8 cellular contexts compared by ENCODE assay signal in genomic region chr1:41387667-41388091, GRCh38. TPM values are rescaled to one million over a fixed set of nuclear protein-coding genes. Genes with fewer than 3 reads are reported as not detected.
A peak's percentile ranks its signal among the peaks of the same experiment; 100 is the strongest.
DNase-seq lines count a peak whose midpoint lies in the region; ATAC-seq and TF ChIP-seq lines count a peak whose summit lies in the region.

No MANE protein-coding gene starts in this region.

- H2AFZ ChIP-seq in Loucy (ENCODE audit: low read length) = no peak overlapping the region

- peaks cover 8% of the 10 kb centered on the region for H3K4me1 Mint-ChIP-seq in activated CD8-positive, alpha-beta T cell treated with anti-CD3 and anti-CD28 coated beads for 36 hours (ENCODE audit: low read depth)
- peaks cover 8 to 10% of the 10 kb centered on the region in 2 donors for H3K4me1 Mint-ChIP-seq in immature natural killer cell

- DNase-seq in SK-N-DZ (ENCODE audit: low spot score) = peak; percentile 56
- DNase-seq in hypothalamus (lab: John Stamatoyannopoulos, UW) = peak in 26 of 51 donors; percentile 17 to 69 (median 42)
- DNase-seq in thoracic aorta (ENCODE audit: low spot score) = no peak
- no peak for DNase-seq in activated CD8-positive, alpha-beta T cell treated with anti-CD3 and anti-CD28 coated beads for 36 hours
- DNase-seq in NOMO-1 treated with DMSO at 0.1 percent for 48 hours (lab: John Stamatoyannopoulos, UW; ENCODE audit: unreplicated experiment) = no peak
- no peak for DNase-seq in immature natural killer cell

- H3K4me2 ChIP-seq in Loucy (ENCODE audit: low read depth, low read length, poor library complexity, severe bottlenecking) = peak overlapping the region; percentile 49

- no peaks in the 10 kb centered on the region for H3F3A ChIP-seq in Loucy (ENCODE audit: low read depth)

- no peak overlapping the region for H3K9ac ChIP-seq in Loucy (ENCODE audit: low read depth, low read length, poor library complexity, severe bottlenecking)

- TF ChIP-seq CTCF in Loucy (conservative IDR thresholded peaks at IDR 0.05; ENCODE audit: low read length) (no peak), thoracic aorta (IDR thresholded peaks at IDR 0.05) (no peak)
- no peak for TF ChIP-seq CTCF in activated CD8-positive, alpha-beta T cell treated with anti-CD3 and anti-CD28 coated beads for 36 hours (IDR thresholded peaks at IDR 0.05)

- POLR2A ChIA-PET in activated CD8-positive, alpha-beta T cell treated with anti-CD3 and anti-CD28 coated beads for 36 hours (lab: Charles Lee) = no interaction called here

- H3K27me3 ChIP-seq in Loucy (ENCODE audit: insufficient read depth, low read length, poor library complexity, severe bottlenecking) (no peaks in the 10 kb centered on the region), thoracic aorta (replicated peaks; ENCODE audit: insufficient read depth) (no peaks in the 10 kb centered on the region)

- ATAC-seq in thoracic aorta (ENCODE audit: insufficient number of reproducible peaks, low FRiP score, low read depth) (peak; percentile 60), HG03442 (IDR thresholded peaks at IDR 0.05; ENCODE audit: unreplicated experiment) (no peak)
- ATAC-seq in activated CD8-positive, alpha-beta T cell treated with anti-CD3 and anti-CD28 coated beads for 36 hours = no peak

- H3K79me2 ChIP-seq in Loucy (ENCODE audit: insufficient read depth, low read length) = no peaks in the 10 kb centered on the region

- no peaks in the 10 kb centered on the region for H3K36me3 Mint-ChIP-seq in activated CD8-positive, alpha-beta T cell treated with anti-CD3 and anti-CD28 coated beads for 36 hours (ENCODE audit: low read depth)
- H3K36me3 Mint-ChIP-seq in immature natural killer cell = no peaks in the 10 kb centered on the region

- H3K36me3 ChIP-seq in Loucy (ENCODE audit: insufficient read depth, low read length) (no peaks in the 10 kb centered on the region), thoracic aorta (no peaks in the 10 kb centered on the region)

- H3K27ac Mint-ChIP-seq in activated CD8-positive, alpha-beta T cell treated with anti-CD3 and anti-CD28 coated beads for 36 hours = no peak overlapping the region
- H3K27ac Mint-ChIP-seq in immature natural killer cell = no peak overlapping the region

- H3K9me3 ChIP-seq in Loucy (ENCODE audit: insufficient read depth, low read depth, low read length) (no peaks in the 10 kb centered on the region), thoracic aorta (no peaks in the 10 kb centered on the region)

- no peaks in the 10 kb centered on the region for H3K9me3 Mint-ChIP-seq in activated CD8-positive, alpha-beta T cell treated with anti-CD3 and anti-CD28 coated beads for 36 hours
- no peaks in the 10 kb centered on the region for H3K9me3 Mint-ChIP-seq in immature natural killer cell

- H3K27ac ChIP-seq in thoracic aorta = peak overlapping the region in 1 of 2 donors; percentile 3

- no peak overlapping the region for H3K4me3 Mint-ChIP-seq in activated CD8-positive, alpha-beta T cell treated with anti-CD3 and anti-CD28 coated beads for 36 hours
- H3K4me3 Mint-ChIP-seq in immature natural killer cell = no peak overlapping the region

- H3K4me1 ChIP-seq in Loucy (ENCODE audit: insufficient read depth, low read length, poor library complexity, severe bottlenecking) = peaks cover 16% of the 10 kb centered on the region
- peaks cover 7 to 31% of the 10 kb centered on the region in 2 donors for H3K4me1 ChIP-seq in thoracic aorta (ENCODE audit: control insufficient read depth in 1 of 2, low read depth in 2 of 2)

- intact Hi-C loops in activated CD8-positive, alpha-beta T cell treated with anti-CD3 and anti-CD28 coated beads for 36 hours (cut with micrococcal nuclease) = no loop called here

- H3K9me2 ChIP-seq in Loucy (replicated peaks; ENCODE audit: low read depth, low read length) = no peaks in the 10 kb centered on the region

- H3K4me3 ChIP-seq in Loucy (ENCODE audit: low read length, poor library complexity, severe bottlenecking) (peak overlapping the region; percentile 8), thoracic aorta (no peak overlapping the region)

- CTCF ChIA-PET in activated CD8-positive, alpha-beta T cell treated with anti-CD3 and anti-CD28 coated beads for 36 hours (lab: Charles Lee) = interaction anchor here (0.6 kb wide), 1 partner anchor 28 kb away, joined by 3 read pairs; no protein-coding TSS in a partner anchor

- no peaks in the 10 kb centered on the region for H4K20me1 ChIP-seq in Loucy (ENCODE audit: insufficient read depth, low read length, poor library complexity, severe bottlenecking)

- H3K27me3 Mint-ChIP-seq in activated CD8-positive, alpha-beta T cell treated with anti-CD3 and anti-CD28 coated beads for 36 hours = peaks cover 30% of the 10 kb centered on the region
- peaks cover 2 to 20% (median 4%) of the 10 kb centered on the region in 3 donors for H3K27me3 Mint-ChIP-seq in immature natural killer cell (ENCODE audit: low read depth in 3 of 3)

RNA-seq across cellular contexts. Expression of gene FOXO6, which starts 26.4 kb away (rescaled TPM):
- polyA plus RNA-seq in SK-N-DZ (2014; cell fraction: cytosol; rRNA removed) = 4.4 and 4.8 TPM in 2 replicates
- 0.61 and 2.0 TPM in 2 replicates for polyA plus RNA-seq in SK-N-DZ (2014; cell fraction: nucleus; rRNA removed)
- 1 to 10 TPM in 1 of 2 donors, not detected in 1; 3.8 TPM for total RNA-seq in thoracic aorta
- under 1 TPM; 0.49 to 0.68 TPM for total RNA-seq in activated CD8-positive, alpha-beta T cell treated with anti-CD3 and anti-CD28 coated beads for 36 hours
- not detected for polyA plus RNA-seq in immature natural killer cell

Comparison
In these comparisons a context has a peak if more than half of its experiments do, and no peak if none do; other contexts are left out.
1. DNase-seq: peak in SK-N-DZ (single experiment) and hypothalamus (26 of 51); none in thoracic aorta (single experiment), activated CD8-positive, alpha-beta T cell treated with anti-CD3 and anti-CD28 coated beads for 36 hours (single experiment), NOMO-1 treated with DMSO at 0.1 percent for 48 hours (single experiment) and immature natural killer cell (0 of 3).